Comparison of ENCODE assay signal across 18 cellular contexts in the genomic region with DNA sequence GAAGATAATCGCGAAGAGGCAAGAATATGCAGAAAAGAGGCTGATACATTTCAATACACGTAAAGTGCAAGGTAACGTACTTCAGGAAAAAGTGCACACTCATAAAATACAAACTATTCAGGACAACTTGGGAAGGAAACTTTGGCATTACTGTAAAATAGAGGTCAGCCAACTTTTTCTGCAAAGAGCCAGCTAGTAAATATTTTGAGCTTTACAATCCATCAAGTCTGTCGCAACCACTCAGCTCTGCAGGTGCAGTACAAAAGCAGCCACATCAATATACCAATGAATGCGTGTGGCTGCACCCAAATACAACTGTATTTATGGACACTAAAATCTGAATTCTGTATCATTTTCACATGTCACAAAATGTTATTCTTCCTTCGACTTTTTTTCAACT.
"Had no signal": no experiment of that assay in that cellular context is flagged by ENCODE, and none has a peak within 500 bp of the region (broad histone marks: within the 10 kb centered on the region; RNA-seq: fewer than 3 reads in every experiment).

No MANE protein-coding gene starts in this region.

- H3K4me3 ChIP-seq: esophagus muscularis mucosa, lung, sigmoid colon had no signal

- H3K4me1 ChIP-seq: sigmoid colon had no signal

- H3K27ac ChIP-seq: esophagus muscularis mucosa, sigmoid colon had no signal

- FAIRE-seq: endothelial cell of umbilical vein, TTC549, urothelium cell line had no signal

- DNase-seq: activated CD4-positive, alpha-beta memory T cell treated with anti-CD3 and anti-CD28 coated beads for 36 hours; activated CD4-positive, alpha-beta T cell treated with anti-CD3 and anti-CD28 coated beads for 36 hours; activated gamma-delta T cell treated with Interleukin-2 at 50 U/mL for 16 hours; activated T-cell treated with anti-CD3 and anti-CD28 coated beads for 4 hours; dermis blood vessel endothelial cell; effector memory CD4-positive, alpha-beta T cell; immature natural killer cell; nephron progenitor cell; occipital lobe; sigmoid colon; stimulated activated naive CD4-positive, alpha-beta T cell had no signal

- H3K9me3 ChIP-seq: esophagus muscularis mucosa, sigmoid colon had no signal

- H3K27me3 ChIP-seq: esophagus muscularis mucosa, sigmoid colon had no signal

- ATAC-seq: activated CD4-positive, alpha-beta T cell treated with anti-CD3 and anti-CD28 coated beads for 36 hours; activated naive CD4-positive, alpha-beta T cell treated with anti-CD3 and anti-CD28 coated beads, Interleukin-2, amount 50 U/mL, for 72 hours; WTC11 had no signal

- H3K36me3 ChIP-seq: esophagus muscularis mucosa, sigmoid colon had no signal
